Comparison of ENCODE assay signal across 8 cellular contexts in the genomic region with DNA sequence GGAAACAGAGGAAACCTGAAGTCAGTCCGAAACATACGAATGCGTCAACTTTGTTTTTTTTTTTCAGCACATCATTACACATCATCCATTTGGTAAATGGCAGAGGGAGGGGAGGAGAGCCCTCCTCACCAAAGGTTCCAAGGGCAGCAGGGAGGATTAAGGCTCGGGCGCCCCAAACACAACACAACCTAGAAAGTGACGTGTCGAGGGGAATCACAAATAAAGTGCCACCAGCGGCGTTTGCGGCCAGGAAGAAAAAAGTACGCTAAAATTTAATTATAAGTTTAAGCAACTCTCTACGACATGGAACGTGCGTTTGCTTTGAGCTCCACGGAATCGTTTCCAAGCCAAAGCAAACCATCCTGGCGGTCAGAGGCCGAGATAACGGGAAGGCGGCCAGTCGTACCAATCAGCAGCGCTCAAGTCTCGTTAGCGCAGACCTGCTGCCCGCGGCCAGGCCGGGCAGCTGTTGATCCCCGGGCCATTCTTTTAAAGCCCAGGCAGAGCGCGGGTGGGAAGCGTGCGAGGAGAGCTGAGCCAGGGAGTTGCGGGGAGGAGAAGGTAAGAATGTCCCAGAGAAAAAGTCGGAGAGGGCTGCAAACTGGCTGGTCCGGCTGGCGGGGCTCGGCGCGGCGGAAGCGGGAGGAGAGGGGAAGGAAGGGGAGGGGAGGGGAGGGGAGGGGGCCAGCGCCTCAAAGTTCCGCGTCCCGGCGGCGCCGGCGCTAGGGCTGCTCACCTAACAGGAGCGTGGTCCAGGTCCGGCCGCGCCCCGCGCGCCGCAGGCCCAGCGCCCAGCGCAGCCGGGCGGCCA. TPM values are rescaled to one million over a fixed set of nuclear protein-coding genes. Genes with fewer than 3 reads are reported as not detected.
DNase-seq lines count a peak whose midpoint lies in the region; ATAC-seq and TF ChIP-seq lines count a peak whose summit lies in the region.

No MANE protein-coding gene starts in this region.

- H3K9ac ChIP-seq in BLaER1 treated with 17β-estradiol and CSF1 and Interleukin-3, amounts not matched to agents 10 nM and 100 nM: peak overlapping the region; percentile 79 to 90 (median 84)
- H3K9ac ChIP-seq in HUES64 (ENCODE audit: low read depth, low read length): peak overlapping the region; percentile 51

- no peaks in the 10 kb centered on the region for H3K36me3 ChIP-seq in BLaER1 treated with 17β-estradiol and CSF1 and Interleukin-3, amounts not matched to agents 10 nM and 100 nM
- H3K36me3 ChIP-seq in HUES64 (ENCODE audit: insufficient read depth, low read length) (no peaks in the 10 kb centered on the region), left ventricle myocardium inferior (no peaks in the 10 kb centered on the region)

- 1% methylated on average over 60 of the region's 61 CpGs for WGBS in HUES64

- H3K4me3 ChIP-seq in BLaER1 treated with 17β-estradiol and CSF1 and Interleukin-3, amounts not matched to agents 10 nM and 100 nM: peak overlapping the region; percentile 70 to 90 (median 87)
- H3K4me3 ChIP-seq in HUES64 (ENCODE audit: low read length) (peak overlapping the region; percentile 93), left ventricle myocardium inferior (peak overlapping the region; percentile 73)

- no peaks in the 10 kb centered on the region for H3K9me3 ChIP-seq in BLaER1 treated with 17β-estradiol and CSF1 and Interleukin-3, amounts not matched to agents 10 nM and 100 nM (replicated peaks in 1 of 11)
- H3K9me3 ChIP-seq in HUES64 (ENCODE audit: insufficient read depth, low read depth, low read length): no peaks in the 10 kb centered on the region
- H3K9me3 ChIP-seq in left ventricle myocardium inferior (replicated peaks): no peaks in the 10 kb centered on the region

- no peaks in the 10 kb centered on the region for H3K27me3 ChIP-seq in BLaER1 treated with 17β-estradiol and CSF1 and Interleukin-3, amounts not matched to agents 10 nM and 100 nM
- H3K27me3 ChIP-seq in HUES64 (ENCODE audit: insufficient read depth, low read length): no peaks in the 10 kb centered on the region
- H3K27me3 ChIP-seq in left ventricle myocardium inferior (ENCODE audit: low read depth): no peaks in the 10 kb centered on the region

- DNase-seq in left ventricle myocardium inferior (peak; percentile 62), posterior vena cava (ENCODE audit: low spot score) (peak; percentile 90), GM20000 (ENCODE audit: low spot score) (no peak)

- H4K20me1 ChIP-seq in BLaER1 treated with 17β-estradiol and CSF1 and Interleukin-3, amounts not matched to agents 10 nM and 100 nM: peaks cover 0 to 46% (median 18%) of the 10 kb centered on the region in 11 experiments; a peak in 14 of 22 replicates

- intact Hi-C loops in left ventricle myocardium inferior (cut with micrococcal nuclease): no loop called here
- intact Hi-C loops in posterior vena cava (cut with DNase I): no loop called here

- H3K4me1 ChIP-seq in BLaER1 treated with 17β-estradiol and CSF1 and Interleukin-3, amounts not matched to agents 10 nM and 100 nM: peaks cover 29 to 45% (median 42%) of the 10 kb centered on the region in 10 experiments
- H3K4me1 ChIP-seq in HUES64 (ENCODE audit: insufficient read depth, low read length): peaks cover 24% of the 10 kb centered on the region
- H3K4me1 ChIP-seq in left ventricle myocardium inferior: peaks cover 49% of the 10 kb centered on the region

- peak; percentile 5 for ATAC-seq in GM19351 (IDR thresholded peaks at IDR 0.05; ENCODE audit: unreplicated experiment)
- peak; percentile 68 for ATAC-seq in SK-N-SH treated with all-trans-retinoic acid at 6 μM for 48 hours

- H3K4me2 ChIP-seq in BLaER1 treated with 17β-estradiol and CSF1 and Interleukin-3, amounts not matched to agents 10 nM and 100 nM: peak overlapping the region; percentile 75 to 95 (median 85)

- peak overlapping the region; percentile 67 to 87 (median 79) for H3K27ac ChIP-seq in BLaER1 treated with 17β-estradiol and CSF1 and Interleukin-3, amounts not matched to agents 10 nM and 100 nM
- peak overlapping the region; percentile 2; the same call in 1 of the 2 replicates for H3K27ac ChIP-seq in HUES64 (ENCODE audit: low read depth, low read length)
- H3K27ac ChIP-seq in angular gyrus (ENCODE audit: low read depth, low read length): peak overlapping the region; percentile 62
- H3K27ac ChIP-seq in left ventricle myocardium inferior (replicated peaks): peak overlapping the region; percentile 94

- TF ChIP-seq CTCF in left ventricle myocardium inferior (IDR thresholded peaks at IDR 0.05; ENCODE audit: borderline replicate concordance) (peak; percentile 21), GM20000 (IDR thresholded peaks at IDR 0.05; ENCODE audit: extremely low read depth, missing control alignments) (no peak)

TF ChIP-seq in SK-N-SH treated with all-trans-retinoic acid at 6 μM for 48 hours, 23 proteins besides CTCF, POLR2A, EP300 and RAD21:
- no peak for TF ChIP-seq ZFP3 (CRISPR knock-in tag; IDR thresholded peaks at IDR 0.05)
- TF ChIP-seq CSRNP3 (CRISPR knock-in tag; IDR thresholded peaks at IDR 0.05): no peak
- peak; percentile 29; the same call in 1 of the 2 replicates for TF ChIP-seq TCF4 (CRISPR knock-in tag; IDR thresholded peaks at IDR 0.05; ENCODE audit: borderline replicate concordance)
- TF ChIP-seq, protein P1, sequence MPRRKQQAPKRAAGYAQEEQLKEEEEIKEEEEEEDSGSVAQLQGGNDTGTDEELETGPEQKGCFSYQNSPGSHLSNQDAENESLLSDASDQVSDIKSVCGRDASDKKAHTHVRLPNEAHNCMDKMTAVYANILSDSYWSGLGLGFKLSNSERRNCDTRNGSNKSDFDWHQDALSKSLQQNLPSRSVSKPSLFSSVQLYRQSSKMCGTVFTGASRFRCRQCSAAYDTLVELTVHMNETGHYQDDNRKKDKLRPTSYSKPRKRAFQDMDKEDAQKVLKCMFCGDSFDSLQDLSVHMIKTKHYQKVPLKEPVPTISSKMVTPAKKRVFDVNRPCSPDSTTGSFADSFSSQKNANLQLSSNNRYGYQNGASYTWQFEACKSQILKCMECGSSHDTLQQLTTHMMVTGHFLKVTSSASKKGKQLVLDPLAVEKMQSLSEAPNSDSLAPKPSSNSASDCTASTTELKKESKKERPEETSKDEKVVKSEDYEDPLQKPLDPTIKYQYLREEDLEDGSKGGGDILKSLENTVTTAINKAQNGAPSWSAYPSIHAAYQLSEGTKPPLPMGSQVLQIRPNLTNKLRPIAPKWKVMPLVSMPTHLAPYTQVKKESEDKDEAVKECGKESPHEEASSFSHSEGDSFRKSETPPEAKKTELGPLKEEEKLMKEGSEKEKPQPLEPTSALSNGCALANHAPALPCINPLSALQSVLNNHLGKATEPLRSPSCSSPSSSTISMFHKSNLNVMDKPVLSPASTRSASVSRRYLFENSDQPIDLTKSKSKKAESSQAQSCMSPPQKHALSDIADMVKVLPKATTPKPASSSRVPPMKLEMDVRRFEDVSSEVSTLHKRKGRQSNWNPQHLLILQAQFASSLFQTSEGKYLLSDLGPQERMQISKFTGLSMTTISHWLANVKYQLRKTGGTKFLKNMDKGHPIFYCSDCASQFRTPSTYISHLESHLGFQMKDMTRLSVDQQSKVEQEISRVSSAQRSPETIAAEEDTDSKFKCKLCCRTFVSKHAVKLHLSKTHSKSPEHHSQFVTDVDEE (CRISPR knock-in tag; IDR thresholded peaks at IDR 0.05): peak; percentile 59; the same call in 1 of the 2 replicates

RNA-seq across cellular contexts. Expression of gene DPY19L1, which starts 0.7 kb away (rescaled TPM):
- 14.5 TPM for polyA plus RNA-seq in HUES64 (2013, experiment 1 of 2)
- 19.1 TPM for polyA plus RNA-seq in HUES64 (2013, experiment 2 of 2)
- total RNA-seq in left ventricle myocardium inferior (28.5 TPM), posterior vena cava (10 to 100 TPM; 31.0 to 34.4 TPM)

Comparison
In these comparisons a context has a peak if more than half of its experiments do, and no peak if none do; other contexts are left out.
1. H3K27ac ChIP-seq: peak in every context shown above with its lines; median percentile 94 in left ventricle myocardium inferior; 79 in BLaER1 treated with 17β-estradiol and CSF1 and Interleukin-3, amounts not matched to agents 10 nM and 100 nM; 62 in angular gyrus; 2 in HUES64.